ENCODE assay signal across 14 cellular contexts in the genomic region with DNA sequence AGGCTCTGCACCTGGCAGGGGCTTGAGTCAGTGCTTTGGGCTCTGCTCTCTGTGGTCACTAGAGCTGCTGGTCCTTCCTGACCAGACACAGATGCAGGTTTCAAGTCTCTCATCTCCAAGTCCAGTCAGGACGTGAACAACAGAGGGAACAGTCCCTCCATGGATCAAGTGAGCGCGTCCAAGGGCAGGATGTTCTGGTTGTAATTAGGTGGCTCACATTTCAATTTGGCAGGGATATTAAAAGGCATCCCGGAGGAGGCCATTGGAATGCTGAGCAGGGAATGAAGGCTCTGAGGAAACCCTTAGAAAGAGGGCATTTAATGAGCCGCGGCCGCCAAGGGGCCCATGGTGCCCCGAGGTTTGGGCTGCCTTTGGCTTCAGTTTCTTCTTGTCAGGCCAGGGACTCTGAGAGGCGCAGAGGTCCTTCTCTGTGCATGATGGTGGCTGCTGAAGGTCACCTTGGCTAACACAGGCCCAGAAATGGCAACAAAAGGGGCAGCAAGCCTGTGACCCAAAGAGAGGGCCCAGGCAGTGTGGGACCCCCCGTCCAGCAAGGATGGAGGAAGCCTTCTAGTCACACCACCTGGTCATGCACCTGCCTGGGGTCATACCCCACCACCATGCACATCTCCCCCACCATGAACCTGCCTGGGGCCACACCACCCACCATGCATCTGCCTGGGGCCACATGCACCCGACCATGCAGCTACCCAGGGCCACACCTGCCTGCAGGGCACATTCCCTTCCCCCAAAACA. TPM values are rescaled to one million over a fixed set of nuclear protein-coding genes. Genes with fewer than 3 reads are reported as not detected.
DNase-seq lines count a peak whose midpoint lies in the region; ATAC-seq and TF ChIP-seq lines count a peak whose summit lies in the region.
"Had no signal": no experiment of that assay in that cellular context is flagged by ENCODE, and none has a peak within 500 bp of the region (broad histone marks: within the 10 kb centered on the region; RNA-seq: fewer than 3 reads in every experiment).

No MANE protein-coding gene starts in this region.

- no peaks in the 10 kb centered on the region for H3K27me3 Mint-ChIP-seq in neural crest cell (ENCODE audit: low read depth)

- H3K4me1 Mint-ChIP-seq in neural crest cell: no peaks in the 10 kb centered on the region
- H3K4me1 Mint-ChIP-seq: CD8-positive, alpha-beta memory T cell had no signal

- no peaks in the 10 kb centered on the region for H3K9me2 ChIP-seq in Karpas-422 (replicated peaks; ENCODE audit: insufficient read depth, low read length)

- H3K79me2 ChIP-seq in Karpas-422 (ENCODE audit: low read length): no peaks in the 10 kb centered on the region

- H3K27me3 ChIP-seq in esophagus squamous epithelium (peaks cover 0 to 5% (median 0%) of the 10 kb centered on the region in 4 donors), Karpas-422 (ENCODE audit: low read length) (no peaks in the 10 kb centered on the region)
- H3K27me3 ChIP-seq: ascending aorta, SJSA1 had no signal

- H4K20me1 ChIP-seq in Karpas-422 (ENCODE audit: insufficient read depth, low read depth, low read length): no peaks in the 10 kb centered on the region

- no peak overlapping the region for H3K9ac ChIP-seq in Karpas-422 (ENCODE audit: low read length)

- peak; percentile 88 for DNase-seq in AG08395 (ENCODE audit: low spot score)
- DNase-seq in esophagus squamous epithelium (lab: John Stamatoyannopoulos, UW): no peak
- no peak for DNase-seq in neural crest cell (ENCODE audit: low read depth, low spot score)
- DNase-seq in Karpas-422: no peak
- DNase-seq in NCI-H69 (lab: John Stamatoyannopoulos, UW): no peak
- DNase-seq: activated CD4-positive, alpha-beta T cell treated with anti-CD3 and anti-CD28 coated beads, Interleukin-2, amount 50 U/mL, for 48 hours; CD8-positive, alpha-beta memory T cell; midbrain; stimulated activated naive CD4-positive, alpha-beta T cell had no signal

- no peaks in the 10 kb centered on the region for H3K9me3 Mint-ChIP-seq in neural crest cell
- H3K9me3 Mint-ChIP-seq: CD8-positive, alpha-beta memory T cell had no signal

- no peak overlapping the region for H3K27ac ChIP-seq in HEK293 (ENCODE audit: extremely low read depth, low read depth, low read length)
- H3K27ac ChIP-seq in esophagus squamous epithelium: peak overlapping the region in 3 of 4 donors; percentile 53 to 63 (median 56)
- no peak overlapping the region for H3K27ac ChIP-seq in Karpas-422 (ENCODE audit: low read length)
- H3K27ac ChIP-seq: SJSA1 had no signal

- H3K4me2 ChIP-seq in Karpas-422 (ENCODE audit: low read depth, low read length, poor library complexity, severe bottlenecking): no peak overlapping the region

- intact Hi-C loops in esophagus squamous epithelium (cut with DNase I): no loop called here

- H3K4me3 ChIP-seq in HEK293 (ENCODE audit: low read depth, low read length) (no peak overlapping the region), esophagus squamous epithelium (no peak overlapping the region), Karpas-422 (ENCODE audit: low read length) (no peak overlapping the region)
- H3K4me3 ChIP-seq: ascending aorta, SJSA1 had no signal

- no peak for TF ChIP-seq POLR2A in esophagus squamous epithelium (IDR thresholded peaks at IDR 0.05)

- no peaks in the 10 kb centered on the region for H3K36me3 ChIP-seq in HEK293 (ENCODE audit: control insufficient read depth in 2 of 2, insufficient read depth in 1 of 2, low read length in 2 of 2)
- no peaks in the 10 kb centered on the region for H3K36me3 ChIP-seq in esophagus squamous epithelium
- H3K36me3 ChIP-seq in Karpas-422 (ENCODE audit: insufficient read depth, low read length): no peaks in the 10 kb centered on the region; the same call in 1 of the 2 replicates
- H3K36me3 ChIP-seq: ascending aorta, SJSA1 had no signal

- no peaks in the 10 kb centered on the region for H3K36me3 Mint-ChIP-seq in neural crest cell (ENCODE audit: low read depth)
- H3K36me3 Mint-ChIP-seq: CD8-positive, alpha-beta memory T cell had no signal

- POLR2A ChIA-PET in HEK293 (lab: Yijun Ruan, JAX): no interaction called here

- no peak overlapping the region for H2AFZ ChIP-seq in Karpas-422 (ENCODE audit: low read length)

- H3K9me3 ChIP-seq in HEK293 (ENCODE audit: control insufficient read depth, insufficient read depth, low read depth, low read length) (no peaks in the 10 kb centered on the region), esophagus squamous epithelium (no peaks in the 10 kb centered on the region), Karpas-422 (ENCODE audit: low read length) (no peaks in the 10 kb centered on the region)
- H3K9me3 ChIP-seq: ascending aorta, SJSA1 had no signal

- CTCF ChIA-PET in HEK293 (lab: Yijun Ruan, JAX): no interaction called here

- H3K27ac Mint-ChIP-seq in neural crest cell (ENCODE audit: unreplicated experiment): peak overlapping the region; percentile 27
- H3K27ac Mint-ChIP-seq: CD8-positive, alpha-beta memory T cell had no signal

- WGBS in esophagus squamous epithelium, 2 donors: 55 to 66% methylated on average over 6 of the region's 11 CpGs

- TF ChIP-seq CTCF in HEK293 (tag by site-specific recombination; IDR thresholded peaks at IDR 0.05) (no peak), esophagus squamous epithelium (IDR thresholded peaks at IDR 0.05) (no peak), neural crest cell (conservative IDR thresholded peaks at IDR 0.05) (no peak)

- H3K4me3 Mint-ChIP-seq in neural crest cell: no peak overlapping the region
- H3K4me3 Mint-ChIP-seq: CD8-positive, alpha-beta memory T cell had no signal

- ATAC-seq in GM19023 (IDR thresholded peaks at IDR 0.05; ENCODE audit: unreplicated experiment): no peak
- ATAC-seq in GM21723 (IDR thresholded peaks at IDR 0.05; ENCODE audit: unreplicated experiment): no peak

- no peaks in the 10 kb centered on the region for H3K4me1 ChIP-seq in HEK293 (ENCODE audit: control insufficient read depth, insufficient read depth, low read length)
- peaks cover 0 to 24% (median 4%) of the 10 kb centered on the region in 3 donors for H3K4me1 ChIP-seq in esophagus squamous epithelium
- peaks cover 8% of the 10 kb centered on the region for H3K4me1 ChIP-seq in Karpas-422 (ENCODE audit: low read length)
- H3K4me1 ChIP-seq: SJSA1 had no signal

TF ChIP-seq in HEK293, 187 proteins besides CTCF, POLR2A, EP300 and RAD21:
- TF ChIP-seq ZNF292 (tag by site-specific recombination; IDR thresholded peaks at IDR 0.05; ENCODE audit: borderline replicate concordance, low read depth) (no peak), BCL11A (tag by site-specific recombination; IDR thresholded peaks at IDR 0.05; ENCODE audit: low read depth) (peak; percentile 60; the same call in 1 of the 2 replicates), FEZF1 (tag by site-specific recombination; IDR thresholded peaks at IDR 0.05) (peak; percentile 28; the same call in 1 of the 2 replicates)
- TF ChIP-seq, protein P1, sequence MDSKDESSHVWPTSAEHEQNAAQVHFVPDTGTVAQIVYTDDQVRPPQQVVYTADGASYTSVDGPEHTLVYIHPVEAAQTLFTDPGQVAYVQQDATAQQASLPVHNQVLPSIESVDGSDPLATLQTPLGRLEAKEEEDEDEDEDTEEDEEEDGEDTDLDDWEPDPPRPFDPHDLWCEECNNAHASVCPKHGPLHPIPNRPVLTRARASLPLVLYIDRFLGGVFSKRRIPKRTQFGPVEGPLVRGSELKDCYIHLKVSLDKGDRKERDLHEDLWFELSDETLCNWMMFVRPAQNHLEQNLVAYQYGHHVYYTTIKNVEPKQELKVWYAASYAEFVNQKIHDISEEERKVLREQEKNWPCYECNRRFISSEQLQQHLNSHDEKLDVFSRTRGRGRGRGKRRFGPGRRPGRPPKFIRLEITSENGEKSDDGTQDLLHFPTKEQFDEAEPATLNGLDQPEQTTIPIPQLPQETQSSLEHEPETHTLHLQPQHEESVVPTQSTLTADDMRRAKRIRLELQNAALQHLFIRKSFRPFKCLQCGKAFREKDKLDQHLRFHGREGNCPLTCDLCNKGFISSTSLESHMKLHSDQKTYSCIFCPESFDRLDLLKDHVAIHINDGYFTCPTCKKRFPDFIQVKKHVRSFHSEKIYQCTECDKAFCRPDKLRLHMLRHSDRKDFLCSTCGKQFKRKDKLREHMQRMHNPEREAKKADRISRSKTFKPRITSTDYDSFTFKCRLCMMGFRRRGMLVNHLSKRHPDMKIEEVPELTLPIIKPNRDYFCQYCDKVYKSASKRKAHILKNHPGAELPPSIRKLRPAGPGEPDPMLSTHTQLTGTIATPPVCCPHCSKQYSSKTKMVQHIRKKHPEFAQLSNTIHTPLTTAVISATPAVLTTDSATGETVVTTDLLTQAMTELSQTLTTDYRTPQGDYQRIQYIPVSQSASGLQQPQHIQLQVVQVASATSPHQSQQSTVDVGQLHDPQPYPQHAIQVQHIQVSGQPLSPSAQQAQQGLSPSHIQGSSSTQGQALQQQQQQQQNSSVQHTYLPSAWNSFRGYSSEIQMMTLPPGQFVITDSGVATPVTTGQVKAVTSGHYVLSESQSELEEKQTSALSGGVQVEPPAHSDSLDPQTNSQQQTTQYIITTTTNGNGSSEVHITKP (tag by site-specific recombination; IDR thresholded peaks at IDR 0.05): peak; percentile 55

RNA-seq across cellular contexts. Expression of gene INPP5A, which starts 30.7 kb away (rescaled TPM):
- 10 to 100 TPM; 16.9 to 58.2 (median 29.5) TPM for total RNA-seq in esophagus squamous epithelium
- total RNA-seq in neural crest cell: 34.8 and 35.4 TPM in 2 replicates
- 9.1 and 11.8 TPM in 2 replicates for total RNA-seq in Karpas-422 (2014; rRNA removed; shearing (Covaris generic); ENCODE audit: low replicate concordance)

Comparison
In these comparisons a context has a peak if more than half of its experiments do, and no peak if none do; other contexts are left out.
1. H3K27ac ChIP-seq: peak in esophagus squamous epithelium (3 of 4); none in HEK293 (single experiment) and Karpas-422 (single experiment).